Comparison of ENCODE assay signal across 8 cellular contexts in genomic region chr13:20943519-20944012, GRCh38. TPM values are rescaled to one million over a fixed set of nuclear protein-coding genes. Genes with fewer than 3 reads are reported as not detected.
DNase-seq lines count a peak whose midpoint lies in the region; ATAC-seq and TF ChIP-seq lines count a peak whose summit lies in the region.

No MANE protein-coding gene starts in this region.

- H3K4me1 Mint-ChIP-seq in HFFc6 (ENCODE audit: low read depth) = peaks cover 28% of the 10 kb centered on the region

- no peaks in the 10 kb centered on the region for H3K36me3 Mint-ChIP-seq in HFFc6 (ENCODE audit: low read depth)

- peak overlapping the region; percentile 80 for H3K4me3 Mint-ChIP-seq in HFFc6

- peaks cover 2% of the 10 kb centered on the region for H3K27me3 Mint-ChIP-seq in HFFc6 (ENCODE audit: insufficient read depth)

- H3K27ac Mint-ChIP-seq in HFFc6 = peak overlapping the region; percentile 100

- H3K36me3 ChIP-seq in kidney epithelial cell (ENCODE audit: control insufficient read depth, insufficient read depth, low read length) = no peaks in the 10 kb centered on the region

- peaks cover 8% of the 10 kb centered on the region for H3K27me3 ChIP-seq in kidney epithelial cell (ENCODE audit: control insufficient read depth, insufficient read depth, low read length)

- TF ChIP-seq CTCF in HFFc6 (IDR thresholded peaks at IDR 0.05) = peak; percentile 98
- TF ChIP-seq CTCF in kidney epithelial cell (IDR thresholded peaks at IDR 0.05; ENCODE audit: insufficient read depth, low read length, poor library complexity, severe bottlenecking) = peak; percentile 89

- no peak overlapping the region for H3K4me3 ChIP-seq in kidney epithelial cell (ENCODE audit: low read depth, low read length)

- ATAC-seq in GM21447 (IDR thresholded peaks at IDR 0.05; ENCODE audit: unreplicated experiment) = no peak

- peak; percentile 28 for DNase-seq in DMS79 (lab: John Stamatoyannopoulos, UW)
- DNase-seq in HFFc6 = peak; percentile 98
- peak; percentile 68 to 84 for DNase-seq in NCI-H446 (lab: John Stamatoyannopoulos, UW)
- DNase-seq in activated CD4-positive, CD25-positive, alpha-beta regulatory T cell treated with anti-CD3 and anti-CD28 coated beads, Interleukin-2, amount 50 U/mL, for 16 hours (ENCODE audit: low read depth, low spot score) = peak; percentile 18
- peak; percentile 86 for DNase-seq in cerebellar cortex (ENCODE audit: low spot score)
- DNase-seq in kidney epithelial cell (ENCODE audit: low read depth) = peak; percentile 89
- peak; percentile 22 to 48 for DNase-seq in stimulated activated CD4-positive, alpha-beta T cell treated with anti-CD3 and anti-CD28 coated beads, Interleukin-15, amount 100 ng/mL, for 1 hour (ENCODE audit: low read depth in 1 of 2, low spot score in 1 of 2)

- H3K9me3 Mint-ChIP-seq in HFFc6 = no peaks in the 10 kb centered on the region

RNA-seq across cellular contexts. Expression of gene XPO4, which starts 41.0 kb away (rescaled TPM):
- total RNA-seq in HFFc6 (2021; fragmentation: NEBNext Ultra II Directional; extraction: Animal tissue kit (Norgen Biotek cat#: 25700)) = 10 to 100 TPM; 14.2 to 17.6 (median 15.2) TPM
- total RNA-seq in kidney epithelial cell = 17.9 and 21.2 TPM in 2 replicates

Comparison
In these comparisons a context has a peak if more than half of its experiments do, and no peak if none do; other contexts are left out.
1. DNase-seq: peak in every context shown above with its lines; median percentile 98 in HFFc6; 89 in kidney epithelial cell; 86 in cerebellar cortex; 76 in NCI-H446; 35 in stimulated activated CD4-positive, alpha-beta T cell treated with anti-CD3 and anti-CD28 coated beads, Interleukin-15, amount 100 ng/mL, for 1 hour; 28 in DMS79; 18 in activated CD4-positive, CD25-positive, alpha-beta regulatory T cell treated with anti-CD3 and anti-CD28 coated beads, Interleukin-2, amount 50 U/mL, for 16 hours.